23 cellular contexts compared by ENCODE assay signal in genomic region chr16:25693621-25694020, GRCh38. TPM values are rescaled to one million over a fixed set of nuclear protein-coding genes. Genes with fewer than 3 reads are reported as not detected.
DNase-seq lines count a peak whose midpoint lies in the region; ATAC-seq, FAIRE-seq and TF ChIP-seq lines count a peak whose summit lies in the region.
"Had no signal": no experiment of that assay in that cellular context is flagged by ENCODE, and none has a peak within 500 bp of the region (broad histone marks: within the 10 kb centered on the region; RNA-seq: fewer than 3 reads in every experiment).

No MANE protein-coding gene starts in this region.

- H2AFZ ChIP-seq in HepG2 (ENCODE audit: low read length): no peak overlapping the region

- POLR2A ChIA-PET in HepG2 (lab: Yijun Ruan, JAX): no interaction called here

- no peak for ATAC-seq in HepG2
- no peak for ATAC-seq in right lobe of liver
- no peak for ATAC-seq in GM18861 (IDR thresholded peaks at IDR 0.05; ENCODE audit: unreplicated experiment)

- in situ Hi-C loops in HepG2 (cut with HindIII; ENCODE audit: extremely low pct_ligation_motif_present, low pct_unique_long_range_greater_than_20kb): no loop called here

- H3K4me3 ChIP-seq in HepG2 (replicated peaks in 1 of 3; ENCODE audit: insufficient read depth in 1 of 3, low read depth in 2 of 3, low read length in 3 of 3) (no peak overlapping the region), right lobe of liver (no peak overlapping the region), ectodermal cell (ENCODE audit: insufficient read depth, low read depth, low read length) (peak overlapping the region; percentile 63), foreskin fibroblast (ENCODE audit: low read depth in 1 of 2, low read length in 2 of 2) (no peak overlapping the region)
- H3K4me3 ChIP-seq: ascending aorta, ovary, sigmoid colon had no signal

- H3K9ac ChIP-seq in HepG2 (ENCODE audit: insufficient read depth, low read depth, low read length): no peak overlapping the region

- no peak for TF ChIP-seq EP300 in HepG2 (IDR thresholded peaks at IDR 0.05; ENCODE audit: low read depth in 2 of 2, low read length in 2 of 2)
- TF ChIP-seq EP300 in HepG2 (CRISPR knock-in tag; IDR thresholded peaks at IDR 0.05; ENCODE audit: borderline replicate concordance): no peak

- DNase-seq in HepG2 (ENCODE audit: low spot score) (no peak), right lobe of liver (no peak), mesothelial cell of epicardium (ENCODE audit: low spot score in 2 of 2, unreplicated experiment in 2 of 2) (no peak), type B pancreatic cell (ENCODE audit: extremely low spot score, unreplicated experiment) (no peak), foreskin fibroblast (no peak)
- no peak for DNase-seq in activated CD4-positive, CD25-positive, alpha-beta regulatory T cell (lab: John Stamatoyannopoulos, UW)
- DNase-seq: activated CD4-positive, alpha-beta T cell treated with anti-CD3 and anti-CD28 coated beads for 1 hour; activated CD8-positive, alpha-beta memory T cell treated with anti-CD3 and anti-CD28 coated beads for 24 hours; activated naive CD4-positive, alpha-beta T cell treated with anti-CD3 and anti-CD28 coated beads, Interleukin-2, amount 50 U/mL, for 16 hours; activated T-cell treated with anti-CD3 and anti-CD28 coated beads, Interleukin-2, amount 50 U/mL, for 48 hours; C1 segment of cervical spinal cord; DMS 273 treated with DMSO at 0.1 percent for 48 hours; NCI-H1092 treated with DMSO at 0.1 percent for 48 hours; ovary; sigmoid colon; T-helper 9 cell had no signal

- H3K9me3 Mint-ChIP-seq in mesothelial cell of epicardium: no peaks in the 10 kb centered on the region
- no peaks in the 10 kb centered on the region for H3K9me3 Mint-ChIP-seq in type B pancreatic cell

- H3K27me3 Mint-ChIP-seq in mesothelial cell of epicardium (ENCODE audit: low read depth) (peaks cover 88% of the 10 kb centered on the region), type B pancreatic cell (peaks cover 90% of the 10 kb centered on the region)

- H3K36me3 ChIP-seq in HepG2 (replicated peaks in 1 of 2; ENCODE audit: control insufficient read depth in 1 of 2, insufficient read depth in 2 of 2, low read length in 2 of 2) (no peaks in the 10 kb centered on the region), right lobe of liver (no peaks in the 10 kb centered on the region), ectodermal cell (ENCODE audit: control insufficient read depth, insufficient read depth, low read length) (no peaks in the 10 kb centered on the region)
- H3K36me3 ChIP-seq: ascending aorta, ovary, sigmoid colon had no signal

- no peak for TF ChIP-seq CTCF in HepG2 (CRISPR knock-in tag; IDR thresholded peaks at IDR 0.05)
- TF ChIP-seq CTCF in right lobe of liver (IDR thresholded peaks at IDR 0.05): no peak
- no peak for TF ChIP-seq CTCF in mesothelial cell of epicardium (IDR thresholded peaks at IDR 0.05; ENCODE audit: unreplicated experiment)
- TF ChIP-seq CTCF in type B pancreatic cell (conservative IDR thresholded peaks at IDR 0.05): no peak
- TF ChIP-seq CTCF in foreskin fibroblast (IDR thresholded peaks at IDR 0.05; ENCODE audit: low read depth, low read length): no peak

- H3K79me2 ChIP-seq in HepG2 (ENCODE audit: insufficient read depth, low read length): no peaks in the 10 kb centered on the region

- H3K4me3 Mint-ChIP-seq in mesothelial cell of epicardium (peak overlapping the region; percentile 69), type B pancreatic cell (peak overlapping the region; percentile 83)

- intact Hi-C loops in HepG2 (cut with micrococcal nuclease; ENCODE audit: unreplicated experiment): loop anchor here (10.0 kb wide), 1 partner anchor 1459 kb away; no protein-coding TSS in a partner anchor
- intact Hi-C loops in right lobe of liver (cut with DNase I): no loop called here

- no peak overlapping the region for H3K4me2 ChIP-seq in HepG2 (ENCODE audit: low read depth, low read length)

- CTCF ChIA-PET in HepG2 (lab: Yijun Ruan, JAX; ENCODE audit: low intra/inter-chr PET ratio, low total read pairs): no interaction called here

- H3K27me3 ChIP-seq in HepG2 (ENCODE audit: control insufficient read depth in 1 of 2, insufficient read depth in 2 of 2, low read length in 2 of 2) (peaks cover 14 to 65% of the 10 kb centered on the region in 2 experiments), right lobe of liver (peaks cover 0 to 10% of the 10 kb centered on the region in 2 donors), ectodermal cell (ENCODE audit: control insufficient read depth, insufficient read depth, low read length, poor library complexity, severe bottlenecking) (peaks cover 47% of the 10 kb centered on the region)
- H3K27me3 ChIP-seq: ovary had no signal

- no peak overlapping the region for H3K27ac Mint-ChIP-seq in mesothelial cell of epicardium
- no peak overlapping the region for H3K27ac Mint-ChIP-seq in type B pancreatic cell

- H3K4me1 ChIP-seq in HepG2 (ENCODE audit: insufficient read depth, low read length): peaks cover 17% of the 10 kb centered on the region; the same call in 1 of the 2 replicates
- no peaks in the 10 kb centered on the region for H3K4me1 ChIP-seq in right lobe of liver
- H3K4me1 ChIP-seq in ectodermal cell (ENCODE audit: control insufficient read depth, insufficient read depth, low read length): peaks cover 12% of the 10 kb centered on the region
- H3K4me1 ChIP-seq: ascending aorta had no signal

- BruUV-seq in HepG2 (replicated peaks; lab: Mats Ljungman, UMichigan): no TSS peak

- H3K36me3 Mint-ChIP-seq in mesothelial cell of epicardium (no peaks in the 10 kb centered on the region), type B pancreatic cell (no peaks in the 10 kb centered on the region)

- H4K20me1 ChIP-seq in HepG2 (ENCODE audit: insufficient read depth, low read length): no peaks in the 10 kb centered on the region

- WGBS in HepG2 (ENCODE audit: low lambda C conversion rate): 31% methylated on average over 9 of the region's 9 CpGs
- WGBS in right lobe of liver (ENCODE audit: insufficient coverage, low coverage, low lambda C conversion rate, missing lambda C conversion rate): 14% methylated on average over 9 of the region's 9 CpGs
- 26 to 38% methylated on average over 7 of the region's 9 CpGs for WGBS in ectodermal cell, 2 experiments

- H3K27ac ChIP-seq in HepG2 (ENCODE audit: extremely low read length, insufficient read depth, low read length): no peak overlapping the region
- no peak overlapping the region for H3K27ac ChIP-seq in right lobe of liver
- no peak overlapping the region for H3K27ac ChIP-seq in ectodermal cell (ENCODE audit: insufficient read depth, low read depth, low read length, poor library complexity, severe bottlenecking)
- H3K27ac ChIP-seq: ascending aorta, ovary, sigmoid colon had no signal

- FAIRE-seq in HepG2 (lab: Jason Lieb, UNC): no peak
- FAIRE-seq: G401.6, HTR-8/SVneo, islet of Langerhans had no signal

- TF ChIP-seq POLR2A in HepG2 (IDR thresholded peaks at IDR 0.05; ENCODE audit: insufficient read depth in 1 of 2, low read depth in 2 of 2, low read length in 2 of 2) (no peak), right lobe of liver (IDR thresholded peaks at IDR 0.05) (no peak)

- no peak for TF ChIP-seq RAD21 in HepG2 (CRISPR knock-in tag; IDR thresholded peaks at IDR 0.05)

- H3K9me3 ChIP-seq in HepG2 (ENCODE audit: low read length) (no peaks in the 10 kb centered on the region), right lobe of liver (no peaks in the 10 kb centered on the region), ectodermal cell (ENCODE audit: control insufficient read depth, low read length) (no peaks in the 10 kb centered on the region)
- H3K9me3 ChIP-seq: ascending aorta, ovary, sigmoid colon had no signal

- H3K4me1 Mint-ChIP-seq in mesothelial cell of epicardium: peaks cover 34% of the 10 kb centered on the region
- H3K4me1 Mint-ChIP-seq in type B pancreatic cell (ENCODE audit: unreplicated experiment): peaks cover 12% of the 10 kb centered on the region

TF ChIP-seq in HepG2, 621 proteins besides CTCF, POLR2A, EP300 and RAD21:
- TF ChIP-seq EZH2 (conservative IDR thresholded peaks at IDR 0.05; ENCODE audit: low read depth, low read length) (0 out of 2 replicates have a peak, but pooled peaks have one; percentile 77), CAMTA2 (CRISPR knock-in tag; IDR thresholded peaks at IDR 0.05; ENCODE audit: borderline replicate concordance) (no peak)

RNA-seq across cellular contexts. Expression of gene HS3ST4, which starts 1.9 kb away (rescaled TPM):
- total RNA-seq in HepG2 (2016; rRNA removed; fragmentation: Illumina TruSeq; extraction: Trizol) (not detected in 2 replicates), right lobe of liver (not detected), mesothelial cell of epicardium (11.1 to 13.4 TPM (median 12.6 TPM) in 3 replicates), type B pancreatic cell (ENCODE audit: low replicate concordance) (3.6 TPM in 2 replicates)
- total RNA-seq in HepG2 (2016; cell fraction: cytosol; rRNA removed; fragmentation: Illumina TruSeq; extraction: Trizol; ENCODE audit: low read depth): not detected in 2 replicates
- not detected in 2 replicates for total RNA-seq in HepG2 (2016; cell fraction: insoluble cytoplasmic fraction; rRNA removed; fragmentation: Illumina TruSeq; extraction: Trizol)
- total RNA-seq in HepG2 (2016; cell fraction: membrane; rRNA removed; fragmentation: Illumina TruSeq; extraction: Trizol): not detected in 2 replicates
- total RNA-seq in HepG2 (2016; cell fraction: nucleus; rRNA removed; fragmentation: Illumina TruSeq; extraction: Trizol): not detected in 2 replicates
- not detected in 2 replicates for polyA plus RNA-seq in HepG2 (2011; rRNA removed)
- not detected in 2 replicates for polyA plus RNA-seq in HepG2 (2011; cell fraction: cytosol; rRNA removed)
- not detected in 2 replicates for polyA plus RNA-seq in HepG2 (2011; cell fraction: nucleus; rRNA removed)
- not detected in 2 replicates for polyA plus RNA-seq in HepG2 (2012)
- not detected in 2 replicates for polyA plus RNA-seq in HepG2 (2016; cell fraction: cytosol; fragmentation: Illumina TruSeq; extraction: Trizol; ENCODE audit: low read depth)
- not detected in 2 replicates for polyA plus RNA-seq in HepG2 (2016; cell fraction: insoluble cytoplasmic fraction; fragmentation: Illumina TruSeq; extraction: Trizol; ENCODE audit: low read depth)
- polyA plus RNA-seq in HepG2 (2016; cell fraction: membrane; fragmentation: Illumina TruSeq; extraction: Trizol; ENCODE audit: low read depth): not detected in 2 replicates
- not detected in 2 replicates for polyA plus RNA-seq in HepG2 (2016; cell fraction: nucleus; fragmentation: Illumina TruSeq; extraction: Trizol; ENCODE audit: insufficient read depth, low read depth)
- polyA minus RNA-seq in HepG2 (2011; rRNA and poly(A)+ RNA removed; ENCODE audit: low replicate concordance): not detected in 2 replicates
- not detected in 2 replicates for polyA minus RNA-seq in HepG2 (2011; cell fraction: cytosol; rRNA and poly(A)+ RNA removed)
- polyA minus RNA-seq in HepG2 (2011; cell fraction: nucleus; rRNA and poly(A)+ RNA removed): not detected in 2 replicates
- 5.2 TPM for polyA plus RNA-seq in ectodermal cell (2013, experiment 1 of 4)
- 3.7 TPM for polyA plus RNA-seq in ectodermal cell (2013, experiment 2 of 4)
- 3.9 TPM for polyA plus RNA-seq in ectodermal cell (2013, experiment 3 of 4)
- 4.5 TPM for polyA plus RNA-seq in ectodermal cell (2013, experiment 4 of 4)
- total RNA-seq: ascending aorta, H4 had no signal
- polyA plus RNA-seq: ovary had no signal
